25 cellular contexts compared by ENCODE assay signal in the genomic region with DNA sequence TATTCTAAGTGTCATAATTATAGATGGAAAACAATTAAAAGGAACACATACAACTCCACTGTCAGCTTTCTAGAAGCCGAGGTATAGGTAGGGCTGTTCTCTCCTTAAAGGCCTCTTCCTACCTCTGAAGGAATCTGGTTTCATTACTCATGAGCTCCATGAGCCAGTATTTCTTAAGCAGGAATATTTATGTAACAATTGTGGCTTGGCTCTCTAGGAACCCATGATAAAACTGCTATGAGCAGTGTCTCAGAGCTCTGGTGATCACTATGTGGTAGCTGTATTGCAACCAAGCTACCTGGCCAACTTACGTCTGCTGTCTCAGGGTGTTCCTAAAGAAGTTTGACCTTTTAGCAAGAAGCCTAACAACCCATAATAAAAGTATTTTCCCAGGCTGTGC.
"Had no signal": no experiment of that assay in that cellular context is flagged by ENCODE, and none has a peak within 500 bp of the region (broad histone marks: within the 10 kb centered on the region; RNA-seq: fewer than 3 reads in every experiment).

No MANE protein-coding gene starts in this region.

- H3K4me3 ChIP-seq: cardiac muscle cell, heart right ventricle, mucosa of descending colon, neural progenitor cell, right atrium auricular region, skin epidermis, stomach, upper lobe of left lung had no signal

- H3K27ac Mint-ChIP-seq: activated naive CD4-positive, alpha-beta T cell treated with anti-CD3 and anti-CD28 coated beads, Interleukin-2, amount 50 U/mL, for 24 hours; memory B cell; naive B cell; neural progenitor cell; progenitor cell of endocrine pancreas had no signal

- H3K9ac ChIP-seq: neural progenitor cell had no signal

- H3K4me2 ChIP-seq: neural progenitor cell had no signal

- H3K36me3 Mint-ChIP-seq: activated naive CD4-positive, alpha-beta T cell treated with anti-CD3 and anti-CD28 coated beads, Interleukin-2, amount 50 U/mL, for 24 hours; memory B cell; naive B cell; neural progenitor cell had no signal

- H3K4me3 Mint-ChIP-seq: activated naive CD4-positive, alpha-beta T cell treated with anti-CD3 and anti-CD28 coated beads, Interleukin-2, amount 50 U/mL, for 24 hours; activated T-cell treated with anti-CD3 and anti-CD28 coated beads, Interleukin-2, amount 50 U/mL, for 4 hours; memory B cell; naive B cell; neural progenitor cell had no signal

- H3K9me3 Mint-ChIP-seq: activated naive CD4-positive, alpha-beta T cell treated with anti-CD3 and anti-CD28 coated beads, Interleukin-2, amount 50 U/mL, for 24 hours; memory B cell; neural progenitor cell had no signal

- DNase-seq: activated CD4-positive, alpha-beta T cell treated with anti-CD3 and anti-CD28 coated beads, Interleukin-2, amount 50 U/mL, for 1 hour; activated CD4-positive, CD25-positive, alpha-beta regulatory T cell treated with anti-CD3 and anti-CD28 coated beads, Interleukin-2, amount 50 U/mL, for 72 hours; activated CD8-positive, alpha-beta memory T cell treated with anti-CD3 and anti-CD28 coated beads, Interleukin-2, amount 50 U/mL, for 4 hours; activated effector memory CD4-positive, alpha-beta T cell treated with Interleukin-2 at 50 U/mL for 16 hours; activated T-cell treated with anti-CD3 and anti-CD28 coated beads, Interleukin-2, amount 50 U/mL, for 4 hours; amniotic stem cell; heart right ventricle; left ventricle myocardium superior; mucosa of descending colon; naive B cell; stimulated activated CD4-positive, alpha-beta T cell treated with anti-CD3 and anti-CD28 coated beads, Interleukin-15, amount 100 ng/mL, for 24 hours; stimulated activated CD4-positive, alpha-beta T cell treated with anti-CD3 and anti-CD28 coated beads, Interleukin-2, amount 100 ng/mL, for 48 hours; stomach; SW 1271; T-helper 2 cell; upper lobe of left lung had no signal

- H3K4me1 Mint-ChIP-seq: activated naive CD4-positive, alpha-beta T cell treated with anti-CD3 and anti-CD28 coated beads, Interleukin-2, amount 50 U/mL, for 24 hours; memory B cell; naive B cell; neural progenitor cell had no signal

- H3K4me1 ChIP-seq: heart right ventricle, neural progenitor cell, right atrium auricular region, stomach, upper lobe of left lung had no signal

- H3K36me3 ChIP-seq: cardiac muscle cell, heart right ventricle, neural progenitor cell, right atrium auricular region, stomach, upper lobe of left lung had no signal

- H2AFZ ChIP-seq: neural progenitor cell had no signal

- H3K27ac ChIP-seq: cardiac muscle cell, epithelial cell of prostate, heart right ventricle, neural progenitor cell, right atrium auricular region, skin epidermis, stomach, upper lobe of left lung, VCaP had no signal

- H3K27me3 ChIP-seq: cardiac muscle cell, heart right ventricle, neural progenitor cell, right atrium auricular region, stomach, upper lobe of left lung had no signal

- H3K9me3 ChIP-seq: heart right ventricle, mucosa of descending colon, right atrium auricular region, upper lobe of left lung had no signal
